In genomic region chr9:93184439-93185221, GRCh38 we compare ENCODE assay signal across 9 cellular contexts. TPM values are rescaled to one million over a fixed set of nuclear protein-coding genes. Genes with fewer than 3 reads are reported as not detected.
DNase-seq lines count a peak whose midpoint lies in the region; ATAC-seq and TF ChIP-seq lines count a peak whose summit lies in the region.
"Had no signal": no experiment of that assay in that cellular context is flagged by ENCODE, and none has a peak within 500 bp of the region (broad histone marks: within the 10 kb centered on the region; RNA-seq: fewer than 3 reads in every experiment).

No MANE protein-coding gene starts in this region.

- no peak for TF ChIP-seq POLR2A in sigmoid colon (IDR thresholded peaks at IDR 0.05)

- TF ChIP-seq CTCF in VCaP (conservative IDR thresholded peaks at IDR 0.05): no peak
- TF ChIP-seq CTCF in sigmoid colon (IDR thresholded peaks at IDR 0.05): no peak

- H3K36me3 ChIP-seq in sigmoid colon: no peaks in the 10 kb centered on the region

- no peaks in the 10 kb centered on the region for H3K9me3 ChIP-seq in sigmoid colon

- ATAC-seq in left cardiac atrium (peak; percentile 6 to 11), esophagus mucosa (no peak), HG03521 (IDR thresholded peaks at IDR 0.05; ENCODE audit: unreplicated experiment) (no peak)

- intact Hi-C loops in left cardiac atrium (cut with DNase I): no loop called here
- intact Hi-C loops in sigmoid colon (cut with DNase I): loop anchor here (2.0 to 10.0 kb wide), 4 partner anchors 22 to 270 kb away; partner anchors contain the start of genes FAM120A, FAM120AOS and NINJ1

- DNase-seq in DMS 273 (lab: John Stamatoyannopoulos, UW; ENCODE audit: unreplicated experiment) (peak; percentile 71), DMS 273 treated with DMSO at 0.1 percent for 48 hours (lab: John Stamatoyannopoulos, UW) (no peak), left cardiac atrium (no peak), sigmoid colon (no peak), GDM1 (lab: John Stamatoyannopoulos, UW) (no peak)

- H3K27me3 ChIP-seq in sigmoid colon: peaks cover 0 to 6% (median 0%) of the 10 kb centered on the region in 3 donors

- no peak for TF ChIP-seq EP300 in sigmoid colon (IDR thresholded peaks at IDR 0.05)

- H3K27ac ChIP-seq in VCaP (peak overlapping the region; percentile 90), sigmoid colon (peak overlapping the region; percentile 81 to 89 (median 84))
- H3K27ac ChIP-seq: 22Rv1 had no signal

- WGBS in sigmoid colon, 2 donors: 2 to 3% methylated on average over 87 of the region's 87 CpGs

- H3K4me3 ChIP-seq in sigmoid colon: peak overlapping the region; percentile 43 to 87 (median 60)

- H3K4me1 ChIP-seq in sigmoid colon: peaks cover 4 to 66% (median 63%) of the 10 kb centered on the region in 4 donors

RNA-seq across cellular contexts. Expression of gene WNK2, which starts 0.7 kb away (rescaled TPM):
- total RNA-seq in left cardiac atrium (100 to 1,000 TPM; 174 to 175 TPM), sigmoid colon (10 to 100 TPM; 16.0 to 95.8 (median 29.0) TPM), esophagus mucosa (0.92 TPM)
- 10 to 100 TPM; 12.6 to 80.1 (median 19.0) TPM for polyA plus RNA-seq in sigmoid colon

RNA-seq across cellular contexts. Expression of gene NINJ1, which starts 50.6 kb away (rescaled TPM):
- total RNA-seq in left cardiac atrium (10 to 100 TPM; 38.4 to 45.9 TPM), sigmoid colon (100 to 1,000 TPM in 1 of 4 donors, 10 to 100 TPM in 3; 56.5 to 116 (median 69.6) TPM), esophagus mucosa (16.9 TPM)
- 10 to 100 TPM; 28.9 to 58.7 (median 53.5) TPM for polyA plus RNA-seq in sigmoid colon

Comparison
In these comparisons a context has a peak if more than half of its experiments do, and no peak if none do; other contexts are left out.
1. ATAC-seq: peak in left cardiac atrium (2 of 2); none in esophagus mucosa (single experiment) and HG03521 (single experiment).